1 cellular context compared by ENCODE assay signal in the genomic region with DNA sequence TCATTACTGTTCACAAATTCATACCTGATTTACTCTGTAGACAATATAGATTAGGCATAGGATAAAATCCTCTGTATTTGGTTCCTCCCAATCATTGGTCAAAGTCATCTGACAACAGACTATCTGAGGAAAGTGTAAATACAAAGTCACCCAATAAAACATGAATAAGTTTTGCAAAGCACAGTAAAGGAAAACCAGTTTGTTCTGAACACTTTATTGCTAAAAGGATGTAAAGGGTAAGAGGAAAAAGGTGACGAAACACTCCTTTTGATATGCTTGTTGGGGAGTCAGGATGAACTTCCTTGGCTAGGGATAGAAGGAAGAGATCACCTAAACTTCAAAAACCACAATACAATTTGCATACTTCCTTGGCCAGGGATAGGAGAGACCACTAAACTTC.
TF ChIP-seq lines count a peak whose summit lies in the region.

No MANE protein-coding gene starts in this region.

TF ChIP-seq in GM12878, 131 proteins besides CTCF, POLR2A, EP300 and RAD21:
- TF ChIP-seq, protein P1, sequence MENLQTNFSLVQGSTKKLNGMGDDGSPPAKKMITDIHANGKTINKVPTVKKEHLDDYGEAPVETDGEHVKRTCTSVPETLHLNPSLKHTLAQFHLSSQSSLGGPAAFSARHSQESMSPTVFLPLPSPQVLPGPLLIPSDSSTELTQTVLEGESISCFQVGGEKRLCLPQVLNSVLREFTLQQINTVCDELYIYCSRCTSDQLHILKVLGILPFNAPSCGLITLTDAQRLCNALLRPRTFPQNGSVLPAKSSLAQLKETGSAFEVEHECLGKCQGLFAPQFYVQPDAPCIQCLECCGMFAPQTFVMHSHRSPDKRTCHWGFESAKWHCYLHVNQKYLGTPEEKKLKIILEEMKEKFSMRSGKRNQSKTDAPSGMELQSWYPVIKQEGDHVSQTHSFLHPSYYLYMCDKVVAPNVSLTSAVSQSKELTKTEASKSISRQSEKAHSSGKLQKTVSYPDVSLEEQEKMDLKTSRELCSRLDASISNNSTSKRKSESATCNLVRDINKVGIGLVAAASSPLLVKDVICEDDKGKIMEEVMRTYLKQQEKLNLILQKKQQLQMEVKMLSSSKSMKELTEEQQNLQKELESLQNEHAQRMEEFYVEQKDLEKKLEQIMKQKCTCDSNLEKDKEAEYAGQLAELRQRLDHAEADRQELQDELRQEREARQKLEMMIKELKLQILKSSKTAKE (IDR thresholded peaks at IDR 0.05; ENCODE audit: low read depth, poor library complexity, severe bottlenecking) = no peak
